ENCODE assay signal across 8 cellular contexts in genomic region chr11:16605971-16606783, GRCh38.
A peak's percentile ranks its signal among the peaks of the same experiment; 100 is the strongest.
DNase-seq lines count a peak whose midpoint lies in the region; ATAC-seq lines count a peak whose summit lies in the region.

No MANE protein-coding gene starts in this region.

- DNase-seq in AG20443 (ENCODE audit: low spot score) (peak; percentile 90), NCI-H345 treated with DMSO at 0.1 percent for 48 hours (lab: John Stamatoyannopoulos, UW; ENCODE audit: unreplicated experiment) (peak; percentile 90), dedifferentiated amniotic fluid mesenchymal stem cell (ENCODE audit: extremely low spot score) (peak; percentile 93), left lobe of liver (ENCODE audit: low spot score) (peak; percentile 94)
- DNase-seq in activated CD4-positive, alpha-beta T cell treated with anti-CD3 and anti-CD28 coated beads for 48 hours, result peak; percentile 92
- peak; percentile 87 to 92 for DNase-seq in stimulated activated CD4-positive, alpha-beta T cell treated with anti-CD3 and anti-CD28 coated beads, Interleukin-2, amount 100 ng/mL, for 24 hours

- ATAC-seq in GM18907 (IDR thresholded peaks at IDR 0.05; ENCODE audit: unreplicated experiment), result peak; percentile 98
- ATAC-seq in HG03175 (IDR thresholded peaks at IDR 0.05; ENCODE audit: unreplicated experiment), result peak; percentile 88
- ATAC-seq in left lobe of liver, result peak; percentile 74

Comparison
In these comparisons a context has a peak if more than half of its experiments do, and no peak if none do; other contexts are left out.
1. Peak in every context shown above with its lines: DNase-seq and ATAC-seq.